In genomic region chr22:29306830-29307657, GRCh38 we compare ENCODE assay signal across 8 cellular contexts. TPM values are rescaled to one million over a fixed set of nuclear protein-coding genes. Genes with fewer than 3 reads are reported as not detected.
DNase-seq lines count a peak whose midpoint lies in the region; ATAC-seq and TF ChIP-seq lines count a peak whose summit lies in the region.

No MANE protein-coding gene starts in this region.

- no TSS peak for BruUV-seq in PC-9 (replicated peaks; lab: Mats Ljungman, UMichigan)

- peaks cover 35% of the 10 kb centered on the region for H3F3A ChIP-seq in PC-9 (ENCODE audit: insufficient read depth, low read depth)

- H3K27ac ChIP-seq in CD8-positive, alpha-beta T cell (ENCODE audit: low read depth, low read length) = no peak overlapping the region
- H3K27ac ChIP-seq in PC-9 = no peak overlapping the region
- peak overlapping the region; percentile 80 for H3K27ac ChIP-seq in hepatocyte

- H3K4me1 ChIP-seq in CD8-positive, alpha-beta T cell (ENCODE audit: insufficient read depth, low read length) = peaks cover 13% of the 10 kb centered on the region
- peaks cover 28% of the 10 kb centered on the region for H3K4me1 ChIP-seq in PC-9 (replicated peaks; ENCODE audit: insufficient read depth)
- H3K4me1 ChIP-seq in hepatocyte (ENCODE audit: insufficient read depth) = peaks cover 11% of the 10 kb centered on the region

- peaks cover 15% of the 10 kb centered on the region for H3K4me1 Mint-ChIP-seq in CD8-positive, alpha-beta T cell (ENCODE audit: low read depth)
- H3K4me1 Mint-ChIP-seq in HFFc6 (ENCODE audit: low read depth) = peaks cover 19% of the 10 kb centered on the region
- H3K4me1 Mint-ChIP-seq in progenitor cell of endocrine pancreas (ENCODE audit: low read depth) = peaks cover 3% of the 10 kb centered on the region

- no peaks in the 10 kb centered on the region for H3K36me3 Mint-ChIP-seq in CD8-positive, alpha-beta T cell
- H3K36me3 Mint-ChIP-seq in HFFc6 (ENCODE audit: low read depth) (no peaks in the 10 kb centered on the region), progenitor cell of endocrine pancreas (ENCODE audit: insufficient read depth) (no peaks in the 10 kb centered on the region)

- TF ChIP-seq CTCF in CD8-positive, alpha-beta T cell (IDR thresholded peaks at IDR 0.05) = no peak
- TF ChIP-seq CTCF in HFFc6 (IDR thresholded peaks at IDR 0.05) (no peak; the same call in 1 of the 2 replicates), PC-9 (conservative IDR thresholded peaks at IDR 0.05) (no peak), hepatocyte (IDR thresholded peaks at IDR 0.05; ENCODE audit: poor library complexity) (no peak), progenitor cell of endocrine pancreas (IDR thresholded peaks at IDR 0.05; ENCODE audit: unreplicated experiment) (no peak)

- no peaks in the 10 kb centered on the region for H3K9me3 ChIP-seq in CD8-positive, alpha-beta T cell (ENCODE audit: low read length)
- no peaks in the 10 kb centered on the region for H3K9me3 ChIP-seq in PC-9 (ENCODE audit: insufficient read depth, low read depth)
- H3K9me3 ChIP-seq in hepatocyte (ENCODE audit: low read depth) = no peaks in the 10 kb centered on the region

- DNase-seq in CD8-positive, alpha-beta T cell = peak in 1 of 7 experiments; percentile 14
- DNase-seq in HFFc6 (peak; percentile 43), PC-9 (peak in 1 of 2 experiments; percentile 76), astrocyte of the hippocampus (ENCODE audit: low read depth, low spot score) (peak; percentile 92), hepatocyte (ENCODE audit: low spot score) (peak; percentile 92), progenitor cell of endocrine pancreas (ENCODE audit: low spot score, unreplicated experiment) (peak; percentile 67)

- H3K36me3 ChIP-seq in CD8-positive, alpha-beta T cell (ENCODE audit: insufficient read depth, low read length) = no peaks in the 10 kb centered on the region
- H3K36me3 ChIP-seq in PC-9 (ENCODE audit: low read depth) = no peaks in the 10 kb centered on the region
- no peaks in the 10 kb centered on the region for H3K36me3 ChIP-seq in hepatocyte (replicated peaks; ENCODE audit: insufficient read depth, low read depth)

- H4K20me1 ChIP-seq in PC-9 (ENCODE audit: insufficient read depth) (peaks cover 1% of the 10 kb centered on the region; the same call in 1 of the 2 replicates), hepatocyte (ENCODE audit: insufficient read depth, poor library complexity, severe bottlenecking) (no peaks in the 10 kb centered on the region)

- CTCF ChIA-PET in CD8-positive, alpha-beta T cell (lab: Charles Lee) = no interaction called here
- CTCF ChIA-PET in PC-9 (lab: Charles Lee) = no interaction called here

- 9% methylated on average over 40 of the region's 86 CpGs for WGBS in hepatocyte (ENCODE audit: low lambda C conversion rate, missing lambda C conversion rate)

- peak overlapping the region; percentile 76 for H3K4me3 ChIP-seq in CD8-positive, alpha-beta T cell (ENCODE audit: low read depth, low read length)
- H3K4me3 ChIP-seq in PC-9 (peak overlapping the region; percentile 75), hepatocyte (peak overlapping the region; percentile 93)

- peak overlapping the region; percentile 88 for H3K4me2 ChIP-seq in PC-9
- H3K4me2 ChIP-seq in hepatocyte = peak overlapping the region; percentile 98

- H2AFZ ChIP-seq in PC-9 (peak overlapping the region; percentile 99), hepatocyte (peak overlapping the region; percentile 96)

- peak; percentile 34 for ATAC-seq in CD8-positive, alpha-beta T cell
- no peak for ATAC-seq in HG03095 (IDR thresholded peaks at IDR 0.05; ENCODE audit: unreplicated experiment)
- ATAC-seq in GM21515 (IDR thresholded peaks at IDR 0.05; ENCODE audit: unreplicated experiment) = no peak

- H3K9me2 ChIP-seq in PC-9 (ENCODE audit: insufficient read depth) (no peaks in the 10 kb centered on the region), hepatocyte (replicated peaks; ENCODE audit: insufficient read depth) (no peaks in the 10 kb centered on the region)

- H3K4me3 Mint-ChIP-seq in CD8-positive, alpha-beta T cell = peak overlapping the region; percentile 82
- H3K4me3 Mint-ChIP-seq in HFFc6 (peak overlapping the region; percentile 92), progenitor cell of endocrine pancreas (ENCODE audit: low read depth) (peak overlapping the region; percentile 81)

- intact Hi-C loops in CD8-positive, alpha-beta T cell (cut with DNase I, micrococcal nuclease) = no loop called here
- intact Hi-C loops in PC-9 (cut with micrococcal nuclease; ENCODE audit: unreplicated experiment) = loop anchor here (2.0 to 10.0 kb wide), 2 partner anchors 38 to 78 kb away; partner anchors contain the start of gene AP1B1

- no peaks in the 10 kb centered on the region for H3K9me3 Mint-ChIP-seq in CD8-positive, alpha-beta T cell
- H3K9me3 Mint-ChIP-seq in HFFc6 = no peaks in the 10 kb centered on the region
- H3K9me3 Mint-ChIP-seq in progenitor cell of endocrine pancreas (ENCODE audit: low read depth) = no peaks in the 10 kb centered on the region

- H3K79me2 ChIP-seq in PC-9 (ENCODE audit: low read depth) = 0 out of 2 replicates have a peak, but pooled peaks cover 7% of the 10 kb centered on the region
- H3K79me2 ChIP-seq in hepatocyte = peaks cover 10% of the 10 kb centered on the region

- peaks cover 22% of the 10 kb centered on the region for H3K27me3 Mint-ChIP-seq in CD8-positive, alpha-beta T cell (ENCODE audit: low read depth)
- H3K27me3 Mint-ChIP-seq in HFFc6 (ENCODE audit: insufficient read depth) = peaks cover 2% of the 10 kb centered on the region
- H3K27me3 Mint-ChIP-seq in progenitor cell of endocrine pancreas = no peaks in the 10 kb centered on the region

- H3K27me3 ChIP-seq in CD8-positive, alpha-beta T cell (ENCODE audit: insufficient read depth, low read length) = peaks cover 6% of the 10 kb centered on the region
- H3K27me3 ChIP-seq in PC-9 (ENCODE audit: insufficient read depth, low read depth) (no peaks in the 10 kb centered on the region), hepatocyte (no peaks in the 10 kb centered on the region)

- no peak overlapping the region for H3K27ac Mint-ChIP-seq in CD8-positive, alpha-beta T cell
- H3K27ac Mint-ChIP-seq in HFFc6 = peak overlapping the region; percentile 87
- H3K27ac Mint-ChIP-seq in progenitor cell of endocrine pancreas = peak overlapping the region; percentile 86

- POLR2A ChIA-PET in CD8-positive, alpha-beta T cell (lab: Charles Lee) = no interaction called here
- POLR2A ChIA-PET in PC-9 (lab: Charles Lee; ENCODE audit: unreplicated experiment) = interaction anchor here (0.6 kb wide), 1 partner anchor 16 kb away, joined by 5 read pairs; no protein-coding TSS in a partner anchor

RNA-seq across cellular contexts. Expression of gene GAS2L1, which starts 0.6 kb away (rescaled TPM):
- not detected for total RNA-seq in CD8-positive, alpha-beta T cell
- 10 to 100 TPM; 40.5 to 48.8 (median 43.3) TPM for total RNA-seq in HFFc6 (2021; fragmentation: NEBNext Ultra II Directional; extraction: Animal tissue kit (Norgen Biotek cat#: 25700))
- total RNA-seq in PC-9 (2021) (15.2 and 16.6 TPM in 2 replicates), hepatocyte (10.4 and 11.7 TPM in 2 replicates), progenitor cell of endocrine pancreas (10.6 and 11.5 TPM in 2 replicates)
- polyA plus RNA-seq in hepatocyte = 34.0 and 46.0 TPM in 2 replicates

RNA-seq across cellular contexts. Expression of gene RASL10A, which starts 8.5 kb away (rescaled TPM):
- under 1 TPM; 0.44 to 0.49 TPM for total RNA-seq in CD8-positive, alpha-beta T cell
- total RNA-seq in HFFc6 (2021; fragmentation: NEBNext Ultra II Directional; extraction: Animal tissue kit (Norgen Biotek cat#: 25700)) = under 1 TPM in 2 of 6 experiments, not detected in 4; 0.24 to 0.28 TPM
- total RNA-seq in PC-9 (2021) = not detected in 2 replicates
- 0.33 and 1.7 TPM in 2 replicates for total RNA-seq in hepatocyte
- polyA plus RNA-seq in hepatocyte = 5.3 and 6.3 TPM in 2 replicates
- total RNA-seq in progenitor cell of endocrine pancreas = 0.31 and 1.2 TPM in 2 replicates

RNA-seq across cellular contexts. Expression of gene EWSR1, which starts 39.0 kb away (rescaled TPM):
- total RNA-seq in CD8-positive, alpha-beta T cell = 100 to 1,000 TPM; 326 to 352 TPM
- total RNA-seq in HFFc6 (2021; fragmentation: NEBNext Ultra II Directional; extraction: Animal tissue kit (Norgen Biotek cat#: 25700)) = 100 to 1,000 TPM; 200 to 291 (median 270) TPM
- total RNA-seq in PC-9 (2021) (136 and 200 TPM in 2 replicates), hepatocyte (161 TPM in 2 replicates), progenitor cell of endocrine pancreas (442 and 443 TPM in 2 replicates)
- 269 and 315 TPM in 2 replicates for polyA plus RNA-seq in hepatocyte

RNA-seq across cellular contexts. Expression of gene RHBDD3, which starts 39.3 kb away (rescaled TPM):
- total RNA-seq in CD8-positive, alpha-beta T cell = 10 to 100 TPM; 10.2 to 10.9 TPM
- total RNA-seq in HFFc6 (2021; fragmentation: NEBNext Ultra II Directional; extraction: Animal tissue kit (Norgen Biotek cat#: 25700)) = 10 to 100 TPM; 19.4 to 24.0 (median 21.0) TPM
- total RNA-seq in PC-9 (2021) (17.6 and 21.9 TPM in 2 replicates), hepatocyte (25.8 and 27.2 TPM in 2 replicates), progenitor cell of endocrine pancreas (65.1 and 66.4 TPM in 2 replicates)
- polyA plus RNA-seq in hepatocyte = 46.7 and 58.1 TPM in 2 replicates

Comparison
In these comparisons a context has a peak if more than half of its experiments do, and no peak if none do; other contexts are left out.
1. RNA of gene GAS2L1, which starts 0.6 kb away (total RNA-seq): 40.5 to 48.8 TPM in HFFc6, 15.2 to 16.6 TPM in PC-9, 10.6 to 11.5 TPM in progenitor cell of endocrine pancreas and 10.4 to 11.7 TPM in hepatocyte; not detected in CD8-positive, alpha-beta T cell; every median in the first group is over 10 times any median in the second.
2. Peak in every context shown above with its lines, with median percentiles within 50 percentile points of each other: H3K4me3 ChIP-seq and H3K4me3 Mint-ChIP-seq.